8 cellular contexts compared by ENCODE assay signal in genomic region chr12:125064492-125064891, GRCh38. TPM values are rescaled to one million over a fixed set of nuclear protein-coding genes. Genes with fewer than 3 reads are reported as not detected.
A peak's percentile ranks its signal among the peaks of the same experiment; 100 is the strongest.
DNase-seq lines count a peak whose midpoint lies in the region; ATAC-seq and TF ChIP-seq lines count a peak whose summit lies in the region.

No MANE protein-coding gene starts in this region.

- H4K20me1 ChIP-seq in GM23338 (replicated peaks; ENCODE audit: insufficient read depth) = peaks cover 19% of the 10 kb centered on the region

- H3K27ac ChIP-seq in GM23338 (ENCODE audit: low read depth) (peak overlapping the region; percentile 94), SJCRH30 (no peak overlapping the region)

- H3K9ac ChIP-seq in skeletal muscle satellite cell (ENCODE audit: low read depth, low read length) = peak overlapping the region; percentile 89

- H3K27me3 ChIP-seq in GM23338 (ENCODE audit: insufficient read depth) (no peaks in the 10 kb centered on the region), SJCRH30 (no peaks in the 10 kb centered on the region), skeletal muscle satellite cell (ENCODE audit: control insufficient read depth, insufficient read depth, low read length) (no peaks in the 10 kb centered on the region)

- H3K36me3 Mint-ChIP-seq in GM23338 (ENCODE audit: low read depth) = peaks cover 30% of the 10 kb centered on the region

- H3K79me2 ChIP-seq in GM23338 (replicated peaks; ENCODE audit: insufficient read depth) = peaks cover 39% of the 10 kb centered on the region

- peaks cover 44% of the 10 kb centered on the region for H3K4me1 Mint-ChIP-seq in GM23338

- H2AFZ ChIP-seq in GM23338 = peak overlapping the region; percentile 19; the same call in 1 of the 2 replicates

- peaks cover 11% of the 10 kb centered on the region for H3K36me3 ChIP-seq in GM23338 (ENCODE audit: insufficient read depth)
- H3K36me3 ChIP-seq in SJCRH30 = no peaks in the 10 kb centered on the region
- H3K36me3 ChIP-seq in skeletal muscle satellite cell (ENCODE audit: insufficient read depth, low read length) = peaks cover 3% of the 10 kb centered on the region

- H3K9me3 ChIP-seq in SJCRH30 (replicated peaks) (peaks cover 4% of the 10 kb centered on the region; the same call in 1 of the 2 replicates), skeletal muscle satellite cell (replicated peaks; ENCODE audit: low read length) (no peaks in the 10 kb centered on the region)

- H3K4me1 ChIP-seq in GM23338 (ENCODE audit: insufficient read depth) (peaks cover 40% of the 10 kb centered on the region), SJCRH30 (peaks cover 8% of the 10 kb centered on the region; the same call in 1 of the 2 replicates), skeletal muscle satellite cell (ENCODE audit: control insufficient read depth, insufficient read depth, low read length) (peaks cover 14% of the 10 kb centered on the region)

- H3F3A ChIP-seq in GM23338 (replicated peaks; ENCODE audit: low read depth) = peaks cover 10% of the 10 kb centered on the region

- H3K27me3 Mint-ChIP-seq in GM23338 (ENCODE audit: insufficient read depth, low read depth, poor library complexity) = peaks cover 6% of the 10 kb centered on the region

- peak overlapping the region; percentile 82 for H3K4me2 ChIP-seq in GM23338
- H3K4me2 ChIP-seq in skeletal muscle satellite cell (ENCODE audit: low read length) = peak overlapping the region; percentile 92

- H3K9me3 Mint-ChIP-seq in GM23338 = peaks cover 34% of the 10 kb centered on the region

- peak; percentile 13 for ATAC-seq in GM23338
- ATAC-seq in HG02798 (IDR thresholded peaks at IDR 0.05; ENCODE audit: poor library complexity, unreplicated experiment) = no peak

- peak overlapping the region; percentile 64; the same call in 1 of the 2 replicates for H3K27ac Mint-ChIP-seq in GM23338

- no peak for TF ChIP-seq CTCF in GM23338 (conservative IDR thresholded peaks at IDR 0.05; ENCODE audit: low read depth in 2 of 2)
- no peak for TF ChIP-seq CTCF in fibroblast of the aortic adventitia (IDR thresholded peaks at IDR 0.05; ENCODE audit: insufficient read depth, low read length)

- no peaks in the 10 kb centered on the region for H3K9me2 ChIP-seq in GM23338 (ENCODE audit: insufficient read depth)

- DNase-seq in GM23338 (ENCODE audit: low spot score) (peak; percentile 64), SJCRH30 (no peak), fibroblast of the aortic adventitia (ENCODE audit: low read depth) (no peak), ecto neural progenitor cell (ENCODE audit: low spot score) (no peak), activated gamma-delta T cell (lab: John Stamatoyannopoulos, UW) (no peak), hepatic stellate cell (ENCODE audit: low spot score) (no peak)

- peak overlapping the region; percentile 77 for H3K4me3 Mint-ChIP-seq in GM23338

- H3K4me3 ChIP-seq in GM23338 (peak overlapping the region; percentile 91), SJCRH30 (peak overlapping the region; percentile 90), fibroblast of the aortic adventitia (ENCODE audit: low read depth, low read length) (peak overlapping the region; percentile 78), skeletal muscle satellite cell (ENCODE audit: low read length) (peak overlapping the region; percentile 96)

TF ChIP-seq in GM23338, 12 proteins besides CTCF, POLR2A, EP300 and RAD21 (continues in another document):
- TF ChIP-seq CREB1 (CRISPR knock-in tag; IDR thresholded peaks at IDR 0.05; ENCODE audit: low read depth) = no peak
- no peak for TF ChIP-seq ZNF331 (CRISPR knock-in tag; IDR thresholded peaks at IDR 0.05; ENCODE audit: low read depth)
- TF ChIP-seq STAT1 (IDR thresholded peaks at IDR 0.05; ENCODE audit: unreplicated experiment) = no peak
- no peak for TF ChIP-seq ETS1 (IDR thresholded peaks at IDR 0.05)
- TF ChIP-seq NANOG (IDR thresholded peaks at IDR 0.05; ENCODE audit: borderline replicate concordance) = no peak
- no peak for TF ChIP-seq EZH2phosphoT487 (IDR thresholded peaks at IDR 0.05; ENCODE audit: unreplicated experiment)
- no peak for TF ChIP-seq EZH2 (IDR thresholded peaks at IDR 0.05; ENCODE audit: low read depth, unreplicated experiment)
- TF ChIP-seq, protein P1, sequence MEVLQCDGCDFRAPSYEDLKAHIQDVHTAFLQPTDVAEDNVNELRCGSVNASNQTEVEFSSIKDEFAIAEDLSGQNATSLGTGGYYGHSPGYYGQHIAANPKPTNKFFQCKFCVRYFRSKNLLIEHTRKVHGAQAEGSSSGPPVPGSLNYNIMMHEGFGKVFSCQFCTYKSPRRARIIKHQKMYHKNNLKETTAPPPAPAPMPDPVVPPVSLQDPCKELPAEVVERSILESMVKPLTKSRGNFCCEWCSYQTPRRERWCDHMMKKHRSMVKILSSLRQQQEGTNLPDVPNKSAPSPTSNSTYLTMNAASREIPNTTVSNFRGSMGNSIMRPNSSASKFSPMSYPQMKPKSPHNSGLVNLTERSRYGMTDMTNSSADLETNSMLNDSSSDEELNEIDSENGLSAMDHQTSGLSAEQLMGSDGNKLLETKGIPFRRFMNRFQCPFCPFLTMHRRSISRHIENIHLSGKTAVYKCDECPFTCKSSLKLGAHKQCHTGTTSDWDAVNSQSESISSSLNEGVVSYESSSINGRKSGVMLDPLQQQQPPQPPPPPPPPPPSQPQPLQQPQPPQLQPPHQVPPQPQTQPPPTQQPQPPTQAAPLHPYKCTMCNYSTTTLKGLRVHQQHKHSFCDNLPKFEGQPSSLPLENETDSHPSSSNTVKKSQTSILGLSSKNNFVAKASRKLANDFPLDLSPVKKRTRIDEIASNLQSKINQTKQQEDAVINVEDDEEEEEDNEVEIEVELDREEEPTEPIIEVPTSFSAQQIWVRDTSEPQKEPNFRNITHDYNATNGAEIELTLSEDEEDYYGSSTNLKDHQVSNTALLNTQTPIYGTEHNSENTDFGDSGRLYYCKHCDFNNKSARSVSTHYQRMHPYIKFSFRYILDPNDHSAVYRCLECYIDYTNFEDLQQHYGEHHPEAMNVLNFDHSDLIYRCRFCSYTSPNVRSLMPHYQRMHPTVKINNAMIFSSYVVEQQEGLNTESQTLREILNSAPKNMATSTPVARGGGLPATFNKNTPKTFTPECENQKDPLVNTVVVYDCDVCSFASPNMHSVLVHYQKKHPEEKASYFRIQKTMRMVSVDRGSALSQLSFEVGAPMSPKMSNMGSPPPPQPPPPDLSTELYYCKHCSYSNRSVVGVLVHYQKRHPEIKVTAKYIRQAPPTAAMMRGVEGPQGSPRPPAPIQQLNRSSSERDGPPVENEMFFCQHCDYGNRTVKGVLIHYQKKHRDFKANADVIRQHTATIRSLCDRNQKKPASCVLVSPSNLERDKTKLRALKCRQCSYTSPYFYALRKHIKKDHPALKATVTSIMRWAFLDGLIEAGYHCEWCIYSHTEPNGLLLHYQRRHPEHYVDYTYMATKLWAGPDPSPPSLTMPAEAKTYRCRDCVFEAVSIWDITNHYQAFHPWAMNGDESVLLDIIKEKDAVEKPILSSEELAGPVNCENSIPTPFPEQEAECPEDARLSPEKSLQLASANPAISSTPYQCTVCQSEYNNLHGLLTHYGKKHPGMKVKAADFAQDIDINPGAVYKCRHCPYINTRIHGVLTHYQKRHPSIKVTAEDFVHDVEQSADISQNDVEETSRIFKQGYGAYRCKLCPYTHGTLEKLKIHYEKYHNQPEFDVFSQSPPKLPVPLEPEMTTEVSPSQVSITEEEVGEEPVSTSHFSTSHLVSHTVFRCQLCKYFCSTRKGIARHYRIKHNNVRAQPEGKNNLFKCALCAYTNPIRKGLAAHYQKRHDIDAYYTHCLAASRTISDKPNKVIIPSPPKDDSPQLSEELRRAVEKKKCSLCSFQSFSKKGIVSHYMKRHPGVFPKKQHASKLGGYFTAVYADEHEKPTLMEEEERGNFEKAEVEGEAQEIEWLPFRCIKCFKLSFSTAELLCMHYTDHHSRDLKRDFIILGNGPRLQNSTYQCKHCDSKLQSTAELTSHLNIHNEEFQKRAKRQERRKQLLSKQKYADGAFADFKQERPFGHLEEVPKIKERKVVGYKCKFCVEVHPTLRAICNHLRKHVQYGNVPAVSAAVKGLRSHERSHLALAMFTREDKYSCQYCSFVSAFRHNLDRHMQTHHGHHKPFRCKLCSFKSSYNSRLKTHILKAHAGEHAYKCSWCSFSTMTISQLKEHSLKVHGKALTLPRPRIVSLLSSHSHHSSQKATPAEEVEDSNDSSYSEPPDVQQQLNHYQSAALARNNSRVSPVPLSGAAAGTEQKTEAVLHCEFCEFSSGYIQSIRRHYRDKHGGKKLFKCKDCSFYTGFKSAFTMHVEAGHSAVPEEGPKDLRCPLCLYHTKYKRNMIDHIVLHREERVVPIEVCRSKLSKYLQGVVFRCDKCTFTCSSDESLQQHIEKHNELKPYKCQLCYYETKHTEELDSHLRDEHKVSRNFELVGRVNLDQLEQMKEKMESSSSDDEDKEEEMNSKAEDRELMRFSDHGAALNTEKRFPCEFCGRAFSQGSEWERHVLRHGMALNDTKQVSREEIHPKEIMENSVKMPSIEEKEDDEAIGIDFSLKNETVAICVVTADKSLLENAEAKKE (CRISPR knock-in tag; IDR thresholded peaks at IDR 0.05) = no peak
- no peak for TF ChIP-seq JUNB (IDR thresholded peaks at IDR 0.05; ENCODE audit: unreplicated experiment)
- no peak for TF ChIP-seq POLR2AphosphoS5 (IDR thresholded peaks at IDR 0.05; ENCODE audit: low read depth)

RNA-seq across cellular contexts. Expression of gene AACS, which starts 0.7 kb away (rescaled TPM):
- 64.4 and 64.5 TPM in 2 replicates for total RNA-seq in GM23338 (2014; rRNA removed; shearing (Covaris generic))
- 31.1 and 33.0 TPM in 2 replicates for polyA plus RNA-seq in GM23338 (2016; fragmentation: Nextera tagmentation; extraction: Ambion mirVana)
- total RNA-seq in SJCRH30 (2014; rRNA removed; shearing (Covaris generic)) = 29.2 and 31.9 TPM in 2 replicates
- total RNA-seq in fibroblast of the aortic adventitia (ENCODE audit: low replicate concordance) = 12.0 and 25.1 TPM in 2 replicates
- 16.4 and 28.9 TPM in 2 replicates for total RNA-seq in skeletal muscle satellite cell (2012; rRNA removed)
